Comparison of ENCODE assay signal across 22 cellular contexts in genomic region chr14:36948157-36948859, GRCh38.
"Had no signal": no experiment of that assay in that cellular context is flagged by ENCODE, and none has a peak within 500 bp of the region (broad histone marks: within the 10 kb centered on the region; RNA-seq: fewer than 3 reads in every experiment).

No MANE protein-coding gene starts in this region.

- DNase-seq: Kasumi-1, KG1, MV-4-11, NCI-H1048, NCI-H1105, NCI-H1436 treated with DMSO at 0.1 percent for 48 hours, NCI-H1694, NCI-H187 treated with DMSO at 0.1 percent for 48 hours, NCI-H2029 treated with DMSO at 0.1 percent for 48 hours, NCI-H345, NCI-H446 treated with DMSO at 0.1 percent for 48 hours, NCI-H510A treated with DMSO at 0.1 percent for 48 hours, NCI-H748 treated with DMSO at 0.1 percent for 48 hours, PC-9, Peyer's patch, SHP77 treated with DMSO at 0.1 percent for 48 hours, SJCRH30, T-helper 1 cell, T-helper 17 cell had no signal

- H3K27me3 ChIP-seq: Peyer's patch, SJCRH30 had no signal

- H3K36me3 ChIP-seq: Peyer's patch, SJCRH30 had no signal

- H3K4me3 ChIP-seq: PC-9, Peyer's patch, SJCRH30 had no signal

- ATAC-seq: Right ventricle myocardium inferior, SK-N-SH treated with all-trans-retinoic acid at 6 μM for 48 hours, T-helper 17 cell had no signal

- FAIRE-seq: HTR-8/SVneo had no signal

- H3K9me3 ChIP-seq: Peyer's patch, SJCRH30 had no signal

- H3K4me1 ChIP-seq: Peyer's patch had no signal
